ENCODE assay signal across 20 cellular contexts in the genomic region with DNA sequence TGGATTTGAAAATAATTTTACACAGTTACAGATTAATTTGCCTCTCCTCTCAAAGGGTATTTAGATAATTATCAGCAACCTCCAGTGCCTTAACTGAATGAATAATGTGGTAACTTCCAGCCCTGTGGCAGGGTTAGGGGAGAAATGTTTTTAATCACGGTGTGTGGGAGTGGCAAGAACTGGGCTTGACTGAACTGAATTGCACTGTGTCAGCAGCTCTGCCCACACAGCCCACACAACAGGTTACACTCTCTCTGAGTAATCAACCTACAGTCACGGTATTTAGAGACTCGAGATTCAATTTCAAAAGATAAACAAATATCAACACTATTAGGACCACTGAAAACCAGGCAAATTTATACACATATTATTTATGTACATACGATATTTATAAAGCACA.
DNase-seq lines count a peak whose midpoint lies in the region; ATAC-seq and TF ChIP-seq lines count a peak whose summit lies in the region.
"Had no signal": no experiment of that assay in that cellular context is flagged by ENCODE, and none has a peak within 500 bp of the region (broad histone marks: within the 10 kb centered on the region; RNA-seq: fewer than 3 reads in every experiment).

No MANE protein-coding gene starts in this region.

- peaks cover 6 to 23% (median 8%) of the 10 kb centered on the region in 3 donors for H3K9me3 Mint-ChIP-seq in T-cell
- H3K9me3 Mint-ChIP-seq: neural crest cell had no signal

- ATAC-seq in T-cell (replicated peaks in 1 of 4) (no peak), GM21619 (IDR thresholded peaks at IDR 0.05; ENCODE audit: unreplicated experiment) (no peak)
- ATAC-seq: activated naive CD4-positive, alpha-beta T cell treated with anti-CD3 and anti-CD28 coated beads, Interleukin-2, amount 50 U/mL, for 72 hours; right cardiac atrium; WTC11 had no signal

- H3K27ac Mint-ChIP-seq in T-cell, result no peak overlapping the region
- H3K27ac Mint-ChIP-seq: activated naive CD4-positive, alpha-beta T cell treated with anti-CD3 and anti-CD28 coated beads, Interleukin-2, amount 50 U/mL, for 72 hours; T-helper 1 cell treated with Interleukin-12 subunit alpha and Interleukin-12 subunit beta and Interleukin-4 antibody, amounts not matched to agents 30 μg/mL and 1 μg/mL, for 36 hours; WTC11 had no signal

- CTCF ChIA-PET in HEK293T (lab: Yijun Ruan, JAX) (no interaction called here), T-cell (lab: Charles Lee) (no interaction called here)

- POLR2A ChIA-PET in HEK293T (lab: Yijun Ruan, JAX), result no interaction called here
- POLR2A ChIA-PET in T-cell (lab: Charles Lee), result no interaction called here

- peak; percentile 30 for DNase-seq in DMS53 (lab: John Stamatoyannopoulos, UW)
- DNase-seq in DMS53 treated with DMSO at 0.1 percent for 48 hours (lab: John Stamatoyannopoulos, UW; ENCODE audit: unreplicated experiment), result no peak
- DNase-seq in HEK293T (ENCODE audit: extremely low spot score), result peak; percentile 21
- DNase-seq in activated T-helper 9 cell treated with anti-CD3 and anti-CD28 coated beads, Interleukin-2, amount 50 U/mL, for 16 hours (ENCODE audit: low read depth), result peak; percentile 1
- peak; percentile 12 for DNase-seq in myocyte (ENCODE audit: low read depth)
- no peak for DNase-seq in NCI-H510A treated with DMSO at 0.1 percent for 48 hours (lab: John Stamatoyannopoulos, UW)
- no peak for DNase-seq in T-cell
- DNase-seq: 8988T; effector memory CD4-positive, alpha-beta T cell; foreskin fibroblast; NCI-H2029 treated with DMSO at 0.1 percent for 48 hours; NCI-H774; right cardiac atrium; stimulated activated CD4-positive, alpha-beta T cell treated with anti-CD3 and anti-CD28 coated beads, Interleukin-1b, Interleukin-23, amount 100 ng/mL, for 48 hours; tibial artery had no signal

- H3K36me3 Mint-ChIP-seq in T-cell, result no peaks in the 10 kb centered on the region

- H3K4me1 Mint-ChIP-seq in T-cell, result no peaks in the 10 kb centered on the region
- H3K4me1 Mint-ChIP-seq: neural crest cell had no signal

- no peak overlapping the region for H3K4me3 Mint-ChIP-seq in T-cell
- H3K4me3 Mint-ChIP-seq: neural crest cell; T-helper 1 cell treated with Interleukin-12 subunit alpha and Interleukin-12 subunit beta and Interleukin-4 antibody, amounts not matched to agents 30 μg/mL and 1 μg/mL, for 36 hours; WTC11 had no signal

- peaks cover 0 to 5% of the 10 kb centered on the region in 2 donors for H3K27me3 Mint-ChIP-seq in T-cell

TF ChIP-seq in HEK293T, 16 proteins besides CTCF, POLR2A, EP300 and RAD21:
- no peak for TF ChIP-seq CTBP1 (IDR thresholded peaks at IDR 0.05; ENCODE audit: borderline replicate concordance)
- no peak for TF ChIP-seq LEF1 (IDR thresholded peaks at IDR 0.05; ENCODE audit: borderline replicate concordance)
- TF ChIP-seq HDGF (IDR thresholded peaks at IDR 0.05; ENCODE audit: borderline replicate concordance), result no peak
- TF ChIP-seq SUZ12 (IDR thresholded peaks at IDR 0.05), result no peak
- TF ChIP-seq ELF4 (IDR thresholded peaks at IDR 0.05), result no peak
- TF ChIP-seq NFRKB (IDR thresholded peaks at IDR 0.05), result no peak
- no peak for TF ChIP-seq TARDBP (IDR thresholded peaks at IDR 0.05)
- TF ChIP-seq L3MBTL2 (conservative IDR thresholded peaks at IDR 0.05), result no peak
- no peak for TF ChIP-seq SP1 (IDR thresholded peaks at IDR 0.05)
- TF ChIP-seq FOXA1 (IDR thresholded peaks at IDR 0.05), result no peak
- no peak for TF ChIP-seq FOXK2 (IDR thresholded peaks at IDR 0.05)
- no peak for TF ChIP-seq BHLHE40 (IDR thresholded peaks at IDR 0.05; ENCODE audit: borderline replicate concordance)
- no peak for TF ChIP-seq FOXM1 (IDR thresholded peaks at IDR 0.05; ENCODE audit: borderline replicate concordance)
- no peak for TF ChIP-seq ARNT (IDR thresholded peaks at IDR 0.05)
- no peak for TF ChIP-seq ZNF384 (IDR thresholded peaks at IDR 0.05)

Comparison
In these comparisons a context has a peak if more than half of its experiments do, and no peak if none do; other contexts are left out.
1. DNase-seq: peak in DMS53 (single experiment), HEK293T (single experiment), activated T-helper 9 cell treated with anti-CD3 and anti-CD28 coated beads, Interleukin-2, amount 50 U/mL, for 16 hours (single experiment) and myocyte (single experiment); none in DMS53 treated with DMSO at 0.1 percent for 48 hours (single experiment), NCI-H510A treated with DMSO at 0.1 percent for 48 hours (single experiment) and T-cell (0 of 34).